8 cellular contexts compared by ENCODE assay signal in genomic region chr4:84498203-84499026, GRCh38. TPM values are rescaled to one million over a fixed set of nuclear protein-coding genes. Genes with fewer than 3 reads are reported as not detected.
DNase-seq lines count a peak whose midpoint lies in the region; ATAC-seq and TF ChIP-seq lines count a peak whose summit lies in the region.

No MANE protein-coding gene starts in this region.

- no peaks in the 10 kb centered on the region for H3K9me3 ChIP-seq in SK-N-MC (ENCODE audit: low read depth, low read length)

- peaks cover 6% of the 10 kb centered on the region for H3K9me3 Mint-ChIP-seq in activated naive CD4-positive, alpha-beta T cell treated with anti-CD3 and anti-CD28 coated beads for 36 hours
- peaks cover 0 to 75% (median 29%) of the 10 kb centered on the region in 7 donors for H3K9me3 Mint-ChIP-seq in naive B cell

- peak; percentile 14 to 34 for ATAC-seq in naive B cell (ENCODE audit: low read depth in 2 of 2)
- no peak for ATAC-seq in HG03520 (IDR thresholded peaks at IDR 0.05; ENCODE audit: unreplicated experiment)

- H3K36me3 Mint-ChIP-seq in activated naive CD4-positive, alpha-beta T cell treated with anti-CD3 and anti-CD28 coated beads for 36 hours (ENCODE audit: low read depth) = peaks cover 9% of the 10 kb centered on the region
- H3K36me3 Mint-ChIP-seq in naive B cell = peaks cover 14 to 36% of the 10 kb centered on the region in 2 donors

- H3K27ac Mint-ChIP-seq in activated naive CD4-positive, alpha-beta T cell treated with anti-CD3 and anti-CD28 coated beads for 36 hours = no peak overlapping the region
- peak overlapping the region in 4 of 6 donors; percentile 62 to 92 (median 74) for H3K27ac Mint-ChIP-seq in naive B cell

- TF ChIP-seq CTCF in epithelial cell of proximal tubule (conservative IDR thresholded peaks at IDR 0.05; ENCODE audit: low read depth, low read length) = no peak

- H3K4me3 ChIP-seq in SK-N-MC = peak overlapping the region; percentile 97
- peak overlapping the region; percentile 23 for H3K4me3 ChIP-seq in epithelial cell of proximal tubule (ENCODE audit: low read depth, low read length)

- H3K27me3 Mint-ChIP-seq in activated naive CD4-positive, alpha-beta T cell treated with anti-CD3 and anti-CD28 coated beads for 36 hours (ENCODE audit: low read depth) = peaks cover 85% of the 10 kb centered on the region
- peaks cover 75 to 83% (median 79%) of the 10 kb centered on the region in 3 donors for H3K27me3 Mint-ChIP-seq in naive B cell

- H3K9ac ChIP-seq in SK-N-MC (ENCODE audit: insufficient read length) = peak overlapping the region; percentile 87

- intact Hi-C loops in activated naive CD4-positive, alpha-beta T cell treated with anti-CD3 and anti-CD28 coated beads for 36 hours (cut with micrococcal nuclease) = loop anchor here (2.0 to 5.0 kb wide), 2 partner anchors 84 to 469 kb away; partner anchors contain the start of genes CDS1 and WDFY3

- H3K27ac ChIP-seq in SK-N-MC = peak overlapping the region; percentile 90

- CTCF ChIA-PET in activated naive CD4-positive, alpha-beta T cell treated with anti-CD3 and anti-CD28 coated beads for 36 hours (lab: Charles Lee) = interaction anchor here (0.6 kb wide), 1 partner anchor 607 kb away, joined by 4 read pairs; no protein-coding TSS in a partner anchor

- peaks cover 46% of the 10 kb centered on the region for H3K36me3 ChIP-seq in SK-N-MC (ENCODE audit: insufficient read depth, low read length)

- H3K4me3 Mint-ChIP-seq in activated naive CD4-positive, alpha-beta T cell treated with anti-CD3 and anti-CD28 coated beads for 36 hours = peak overlapping the region; percentile 60
- H3K4me3 Mint-ChIP-seq in naive B cell = peak overlapping the region; percentile 74 to 90 (median 83)

- peaks cover 22% of the 10 kb centered on the region for H3K4me1 Mint-ChIP-seq in activated naive CD4-positive, alpha-beta T cell treated with anti-CD3 and anti-CD28 coated beads for 36 hours (ENCODE audit: low read depth)
- peaks cover 18 to 32% (median 30%) of the 10 kb centered on the region in 3 donors for H3K4me1 Mint-ChIP-seq in naive B cell

- DNase-seq in activated naive CD4-positive, alpha-beta T cell treated with anti-CD3 and anti-CD28 coated beads for 36 hours = peak; percentile 26
- DNase-seq in activated naive CD4-positive, alpha-beta T cell treated with Interleukin-2 at 50 U/mL for 16 hours = no peak
- DNase-seq in SK-N-MC (ENCODE audit: low read depth, low spot score) (no peak), epithelial cell of proximal tubule (ENCODE audit: low read depth) (no peak), naive B cell (no peak), AML-193 (lab: John Stamatoyannopoulos, UW) (no peak), HuH-7 (ENCODE audit: low spot score) (no peak)

RNA-seq across cellular contexts. Expression of gene NKX6-1, which starts 0.7 kb away (rescaled TPM):
- not detected for total RNA-seq in activated naive CD4-positive, alpha-beta T cell treated with anti-CD3 and anti-CD28 coated beads for 36 hours
- total RNA-seq in epithelial cell of proximal tubule = not detected in 2 replicates
- not detected for polyA plus RNA-seq in naive B cell (ENCODE audit: low read depth in 6 of 6)
